Comparison of ENCODE assay signal across 1 cellular context in the genomic region with DNA sequence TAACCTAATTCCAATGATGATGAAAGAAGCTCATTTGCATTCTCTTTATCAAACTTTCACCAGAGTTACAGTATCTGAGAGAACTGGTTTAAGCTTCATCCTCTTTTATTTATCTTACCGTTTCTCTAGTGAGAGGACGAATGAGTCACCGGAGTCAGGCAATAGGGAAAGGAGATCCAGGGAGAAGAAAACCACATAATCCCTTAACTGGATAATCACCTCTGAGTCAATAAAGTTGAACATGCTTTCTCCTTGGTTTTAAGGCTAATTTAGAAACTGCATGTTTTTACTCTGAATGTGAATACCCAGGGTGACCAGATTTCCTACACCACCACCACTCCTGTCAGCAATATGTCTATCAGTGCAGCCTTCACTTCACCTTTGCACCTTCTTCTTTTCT.
TF ChIP-seq lines count a peak whose summit lies in the region.

No MANE protein-coding gene starts in this region.

TF ChIP-seq in HCT116, 20 proteins besides CTCF, POLR2A, EP300 and RAD21 (continued from another document):
- no peak for TF ChIP-seq ATF3 (IDR thresholded peaks at IDR 0.05)
- TF ChIP-seq YY1 (IDR thresholded peaks at IDR 0.05; ENCODE audit: extremely low read depth, insufficient replicate concordance, low read depth, low read length) = no peak
- TF ChIP-seq SP1 (IDR thresholded peaks at IDR 0.05; ENCODE audit: low read depth) = peak; percentile 53
- TF ChIP-seq MAX (IDR thresholded peaks at IDR 0.05) = no peak
- no peak for TF ChIP-seq ZNF274 (IDR thresholded peaks at IDR 0.05; ENCODE audit: low read depth, low read length)
- no peak for TF ChIP-seq EZH2 (IDR thresholded peaks at IDR 0.05)
- no peak for TF ChIP-seq ELF1 (IDR thresholded peaks at IDR 0.05; ENCODE audit: borderline replicate concordance, low read depth)
- peak; percentile 54; the same call in 1 of the 2 replicates for TF ChIP-seq SRF (IDR thresholded peaks at IDR 0.05; ENCODE audit: low read depth)
- TF ChIP-seq FOSL1 (IDR thresholded peaks at IDR 0.05; ENCODE audit: low read depth) = peak; percentile 73
- TF ChIP-seq ZFX (IDR thresholded peaks at IDR 0.05) = no peak
- TF ChIP-seq POLR2AphosphoS5 (IDR thresholded peaks at IDR 0.05; ENCODE audit: low read depth, low read length) = no peak
- TF ChIP-seq CBX3 (IDR thresholded peaks at IDR 0.05; ENCODE audit: low read depth) = no peak
